Comparison of ENCODE assay signal across 2 cellular contexts in genomic region chr3:10999516-10999915, GRCh38.
TF ChIP-seq lines count a peak whose summit lies in the region.

No MANE protein-coding gene starts in this region.

TF ChIP-seq in liver, 16 proteins besides CTCF, POLR2A, EP300 and RAD21 (continued from another document):
- no peak for TF ChIP-seq REST (IDR thresholded peaks at IDR 0.05)
- no peak for TF ChIP-seq MAX (IDR thresholded peaks at IDR 0.05)
- no peak for TF ChIP-seq NR2F2 (IDR thresholded peaks at IDR 0.05)
- no peak for TF ChIP-seq HNF4G (IDR thresholded peaks at IDR 0.05)

TF ChIP-seq in HepG2, 621 proteins besides CTCF, POLR2A, EP300 and RAD21 (continued from another document):
- TF ChIP-seq RNF219 (CRISPR knock-in tag; IDR thresholded peaks at IDR 0.05), result no peak
